In the genomic region with DNA sequence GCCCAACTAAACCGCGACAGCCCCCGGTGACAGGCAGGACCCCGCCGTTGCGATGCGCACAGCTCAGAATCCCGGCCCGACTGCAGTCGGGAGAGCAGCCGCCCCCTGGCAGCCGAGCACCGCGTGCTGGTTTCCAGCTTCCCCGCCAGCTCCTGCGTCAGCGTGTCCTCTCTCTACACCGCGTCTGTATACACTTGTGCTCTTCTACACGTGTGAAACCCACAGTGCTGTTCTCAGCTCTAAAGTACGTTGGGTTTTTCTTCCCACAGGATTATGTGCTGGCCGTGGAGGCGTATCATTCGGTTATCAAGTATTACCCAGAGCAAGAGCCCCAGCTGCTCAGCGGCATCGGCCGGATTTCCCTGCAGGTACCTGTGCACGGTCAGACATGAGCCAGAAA, we compare ENCODE assay signal across 1 cellular context.
TF ChIP-seq lines count a peak whose summit lies in the region.

No MANE protein-coding gene starts in this region.

TF ChIP-seq in SK-N-SH treated with all-trans-retinoic acid at 6 μM for 48 hours, 23 proteins besides CTCF, POLR2A, EP300 and RAD21 (continued from another document):
- no peak for TF ChIP-seq PATZ1 (CRISPR knock-in tag; IDR thresholded peaks at IDR 0.05; ENCODE audit: borderline replicate concordance)
- TF ChIP-seq, protein P1, sequence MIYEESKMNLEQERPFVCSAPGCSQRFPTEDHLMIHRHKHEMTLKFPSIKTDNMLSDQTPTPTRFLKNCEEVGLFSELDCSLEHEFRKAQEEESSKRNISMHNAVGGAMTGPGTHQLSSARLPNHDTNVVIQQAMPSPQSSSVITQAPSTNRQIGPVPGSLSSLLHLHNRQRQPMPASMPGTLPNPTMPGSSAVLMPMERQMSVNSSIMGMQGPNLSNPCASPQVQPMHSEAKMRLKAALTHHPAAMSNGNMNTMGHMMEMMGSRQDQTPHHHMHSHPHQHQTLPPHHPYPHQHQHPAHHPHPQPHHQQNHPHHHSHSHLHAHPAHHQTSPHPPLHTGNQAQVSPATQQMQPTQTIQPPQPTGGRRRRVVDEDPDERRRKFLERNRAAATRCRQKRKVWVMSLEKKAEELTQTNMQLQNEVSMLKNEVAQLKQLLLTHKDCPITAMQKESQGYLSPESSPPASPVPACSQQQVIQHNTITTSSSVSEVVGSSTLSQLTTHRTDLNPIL (CRISPR knock-in tag; IDR thresholded peaks at IDR 0.05; ENCODE audit: low read depth) = no peak
- TF ChIP-seq CSRNP3 (CRISPR knock-in tag; IDR thresholded peaks at IDR 0.05) = no peak
- no peak for TF ChIP-seq RARB (CRISPR knock-in tag; IDR thresholded peaks at IDR 0.05)
